Comparison of ENCODE assay signal across 8 cellular contexts in the genomic region with DNA sequence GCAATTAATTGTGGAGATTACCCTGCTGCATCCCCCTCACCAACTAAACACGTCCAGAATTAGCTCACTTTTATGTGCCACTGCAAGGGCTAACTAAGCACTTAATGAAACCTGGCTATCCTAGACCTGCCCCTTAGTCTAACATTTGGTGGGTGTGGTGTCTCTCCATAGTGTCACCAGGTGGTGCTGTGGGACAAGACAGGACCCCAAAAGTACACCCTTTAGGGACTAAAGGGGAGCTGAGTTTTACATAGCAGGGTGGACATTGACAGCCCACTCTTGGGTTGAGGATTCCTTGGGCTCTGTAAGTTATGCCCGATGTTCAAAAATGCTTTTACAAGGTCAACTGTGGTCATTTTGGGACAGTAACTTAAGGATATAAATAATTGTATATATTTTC. TPM values are rescaled to one million over a fixed set of nuclear protein-coding genes. Genes with fewer than 3 reads are reported as not detected.
DNase-seq lines count a peak whose midpoint lies in the region; ATAC-seq lines count a peak whose summit lies in the region.

No MANE protein-coding gene starts in this region.

- H3K9me3 Mint-ChIP-seq in activated CD4-positive, alpha-beta memory T cell treated with anti-CD3 and anti-CD28 coated beads, Interleukin-2, amount 10 ng/mL, durations not matched to agents 7 days and 5 days = no peaks in the 10 kb centered on the region

- CTCF ChIA-PET in activated CD4-positive, alpha-beta memory T cell treated with anti-CD3 and anti-CD28 coated beads, Interleukin-2, amount 10 ng/mL, durations not matched to agents 7 days and 5 days (lab: Charles Lee) = interaction anchor here (0.9 to 6.0 kb wide), 3 partner anchors 15 to 30 kb away, joined by 4 to 35 read pairs (median 5); no protein-coding TSS in a partner anchor

- peaks cover 63% of the 10 kb centered on the region for H3K36me3 Mint-ChIP-seq in activated CD4-positive, alpha-beta memory T cell treated with anti-CD3 and anti-CD28 coated beads, Interleukin-2, amount 10 ng/mL, durations not matched to agents 7 days and 5 days (ENCODE audit: low read depth)

- H3K4me3 Mint-ChIP-seq in activated CD4-positive, alpha-beta memory T cell treated with anti-CD3 and anti-CD28 coated beads, Interleukin-2, amount 10 ng/mL, durations not matched to agents 7 days and 5 days = no peak overlapping the region

- DNase-seq in activated gamma-delta T cell treated with Interleukin-2 at 50 U/mL for 16 hours (peak; percentile 14), activated gamma-delta T cell (lab: John Stamatoyannopoulos, UW) (no peak), Kasumi-1 (lab: John Stamatoyannopoulos, UW) (peak; percentile 24 to 25), cerebellar cortex (ENCODE audit: low spot score) (peak; percentile 41), NCI-H187 (lab: John Stamatoyannopoulos, UW) (no peak)
- peak; percentile 26 for DNase-seq in stimulated activated CD8-positive, alpha-beta memory T cell treated with anti-CD3 and anti-CD28 coated beads, Interleukin-4, amount 100 ng/mL, for 48 hours
- no peak for DNase-seq in activated CD4-positive, alpha-beta memory T cell treated with anti-CD3 and anti-CD28 coated beads, Interleukin-2, amount 10 ng/mL, durations not matched to agents 7 days and 5 days

- no peak for ATAC-seq in GM18520 (IDR thresholded peaks at IDR 0.05; ENCODE audit: unreplicated experiment)

- no peak overlapping the region for H3K27ac Mint-ChIP-seq in activated CD4-positive, alpha-beta memory T cell treated with anti-CD3 and anti-CD28 coated beads, Interleukin-2, amount 10 ng/mL, durations not matched to agents 7 days and 5 days

- H3K4me1 Mint-ChIP-seq in activated CD4-positive, alpha-beta memory T cell treated with anti-CD3 and anti-CD28 coated beads, Interleukin-2, amount 10 ng/mL, durations not matched to agents 7 days and 5 days = peaks cover 65% of the 10 kb centered on the region

- no peaks in the 10 kb centered on the region for H3K27me3 Mint-ChIP-seq in activated CD4-positive, alpha-beta memory T cell treated with anti-CD3 and anti-CD28 coated beads, Interleukin-2, amount 10 ng/mL, durations not matched to agents 7 days and 5 days

- POLR2A ChIA-PET in activated CD4-positive, alpha-beta memory T cell treated with anti-CD3 and anti-CD28 coated beads, Interleukin-2, amount 10 ng/mL, durations not matched to agents 7 days and 5 days (lab: Charles Lee) = interaction anchor here (1.0 to 1.5 kb wide), 3 partner anchors 12 to 16 kb away, joined by 3 to 4 read pairs (median 3); no protein-coding TSS in a partner anchor

RNA-seq across cellular contexts. Expression of a gene that starts 5.7 kb away (rescaled TPM):
- 100 to 1,000 TPM; 267 to 282 TPM for total RNA-seq in activated CD4-positive, alpha-beta memory T cell treated with anti-CD3 and anti-CD28 coated beads, Interleukin-2, amount 10 ng/mL, durations not matched to agents 7 days and 5 days

Comparison
In these comparisons a context has a peak if more than half of its experiments do, and no peak if none do; other contexts are left out.
1. DNase-seq: peak in activated gamma-delta T cell treated with Interleukin-2 at 50 U/mL for 16 hours (single experiment), Kasumi-1 (2 of 2), cerebellar cortex (single experiment) and stimulated activated CD8-positive, alpha-beta memory T cell treated with anti-CD3 and anti-CD28 coated beads, Interleukin-4, amount 100 ng/mL, for 48 hours (single experiment); none in activated gamma-delta T cell (single experiment), NCI-H187 (0 of 2) and activated CD4-positive, alpha-beta memory T cell treated with anti-CD3 and anti-CD28 coated beads, Interleukin-2, amount 10 ng/mL, durations not matched to agents 7 days and 5 days (single experiment).